Comparison of ENCODE assay signal across 27 cellular contexts in the genomic region with DNA sequence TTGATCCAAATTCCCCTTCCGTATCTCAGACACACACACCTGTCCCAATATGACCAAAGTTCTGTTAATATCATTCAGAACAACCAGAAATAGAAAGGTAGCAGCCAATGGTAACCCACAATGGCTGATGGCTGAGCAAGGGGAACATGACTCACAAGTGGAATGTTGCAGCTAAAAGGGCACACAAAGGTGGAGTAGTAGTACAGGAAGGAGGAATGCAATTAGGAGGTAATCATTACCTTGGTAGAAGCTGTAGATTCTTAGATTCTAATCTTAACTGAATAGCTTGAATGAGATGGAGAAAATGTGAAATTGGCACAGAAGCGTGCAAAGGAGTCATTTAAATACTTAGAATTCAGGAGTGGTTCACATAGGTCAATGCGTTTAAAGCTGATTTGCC.
"Had no signal": no experiment of that assay in that cellular context is flagged by ENCODE, and none has a peak within 500 bp of the region (broad histone marks: within the 10 kb centered on the region; RNA-seq: fewer than 3 reads in every experiment).

No MANE protein-coding gene starts in this region.

- H3K36me3 Mint-ChIP-seq: naive thymus-derived CD4-positive, alpha-beta T cell; natural killer cell treated with Interleukin-12 subunit alpha and Interleukin-12 subunit beta and Interleukin-15 and Interleukin-18, amount 100 ng/mL, for 72 hours; stimulated activated effector memory CD8-positive, alpha-beta T cell treated with anti-CD3 and anti-CD28 coated beads, Interleukin-12 subunit alpha, Interleukin-12 subunit beta, amount 100 ng/mL, for 72 hours; stimulated activated naive B cell treated with anti-CD40 and anti-IgM and Interleukin-4, amounts not matched to agents 10 μg/mL and 1 μg/mL and 100 μg/mL, for 72 hours; type B pancreatic cell had no signal

- H3K4me3 Mint-ChIP-seq: naive thymus-derived CD4-positive, alpha-beta T cell; natural killer cell treated with Interleukin-12 subunit alpha and Interleukin-12 subunit beta and Interleukin-15 and Interleukin-18, amount 100 ng/mL, for 72 hours; nephron progenitor cell; neural crest cell; stimulated activated effector memory CD8-positive, alpha-beta T cell treated with anti-CD3 and anti-CD28 coated beads, Interleukin-12 subunit alpha, Interleukin-12 subunit beta, amount 100 ng/mL, for 72 hours; stimulated activated naive B cell treated with anti-CD40 and anti-IgM and Interleukin-4, amounts not matched to agents 10 μg/mL and 1 μg/mL and 100 μg/mL, for 72 hours; stimulated activated naive CD8-positive, alpha-beta T cell treated with anti-CD3 and anti-CD28 coated beads, Interleukin-15, Interleukin-2, amounts not matched to agents 100 ng/mL and 50 ng/mL, for 24 hours; type B pancreatic cell had no signal

- DNase-seq: naive thymus-derived CD4-positive, alpha-beta T cell; nephron progenitor cell; nucleus accumbens; pancreas; right cardiac atrium; right lobe of liver; sigmoid colon; small intestine; stimulated activated CD4-positive, alpha-beta T cell treated with anti-CD3 and anti-CD28 coated beads, Interleukin-15, amount 100 ng/mL, for 24 hours; stimulated activated CD4-positive, alpha-beta T cell treated with anti-CD3 and anti-CD28 coated beads, Interleukin-2, amount 100 ng/mL, for 24 hours; stimulated activated CD4-positive, alpha-beta T cell treated with anti-CD3 and anti-CD28 coated beads, Interleukin-2, amount 100 ng/mL, for 48 hours; stimulated activated CD4-positive, alpha-beta T cell treated with anti-CD3 and anti-CD28 coated beads, Interleukin-4, amount 100 ng/mL, for 24 hours; stimulated activated naive B cell treated with anti-CD40 and anti-IgM and Interleukin-4, amounts not matched to agents 10 μg/mL and 1 μg/mL and 100 μg/mL, for 72 hours; stimulated activated naive CD4-positive, alpha-beta T cell treated with Interleukin-2 at 50 U/mL for 16 hours; stomach; thyroid gland; upper lobe of right lung; uterus had no signal

- H3K4me3 ChIP-seq: pancreas, prostate gland, right lobe of liver, sigmoid colon, stomach, thoracic aorta, thyroid gland, tibial nerve, upper lobe of right lung, uterus had no signal

- H3K4me1 Mint-ChIP-seq: naive thymus-derived CD4-positive, alpha-beta T cell; nephron progenitor cell; neural crest cell; stimulated activated effector memory CD8-positive, alpha-beta T cell treated with anti-CD3 and anti-CD28 coated beads, Interleukin-12 subunit alpha, Interleukin-12 subunit beta, amount 100 ng/mL, for 72 hours; stimulated activated naive B cell treated with anti-CD40 and anti-IgM and Interleukin-4, amounts not matched to agents 10 μg/mL and 1 μg/mL and 100 μg/mL, for 72 hours had no signal

- H3K27ac ChIP-seq: neutrophil, pancreas, prostate gland, right lobe of liver, sigmoid colon, stomach, thoracic aorta, thyroid gland, tibial nerve, upper lobe of right lung, uterus had no signal

- H3K27ac Mint-ChIP-seq: naive thymus-derived CD4-positive, alpha-beta T cell; natural killer cell treated with Interleukin-12 subunit alpha and Interleukin-12 subunit beta and Interleukin-15 and Interleukin-18, amount 100 ng/mL, for 72 hours; nephron progenitor cell; stimulated activated effector memory CD8-positive, alpha-beta T cell treated with anti-CD3 and anti-CD28 coated beads, Interleukin-12 subunit alpha, Interleukin-12 subunit beta, amount 100 ng/mL, for 72 hours; stimulated activated naive B cell treated with anti-CD40 and anti-IgM and Interleukin-4, amounts not matched to agents 10 μg/mL and 1 μg/mL and 100 μg/mL, for 72 hours; stimulated activated naive CD8-positive, alpha-beta T cell treated with anti-CD3 and anti-CD28 coated beads, Interleukin-15, Interleukin-2, amounts not matched to agents 100 ng/mL and 50 ng/mL, for 24 hours; type B pancreatic cell had no signal

- ATAC-seq: naive thymus-derived CD4-positive, alpha-beta T cell; natural killer cell treated with Interleukin-12 subunit alpha and Interleukin-12 subunit beta and Interleukin-15 and Interleukin-18, amount 100 ng/mL, for 72 hours; pancreas; right cardiac atrium; right lobe of liver; stimulated activated effector memory CD8-positive, alpha-beta T cell treated with anti-CD3 and anti-CD28 coated beads, Interleukin-12 subunit alpha, Interleukin-12 subunit beta, amount 100 ng/mL, for 72 hours; stimulated activated naive B cell treated with anti-CD40 and anti-IgM and Interleukin-4, amounts not matched to agents 10 μg/mL and 1 μg/mL and 100 μg/mL, for 72 hours; upper lobe of right lung had no signal

- H3K27me3 Mint-ChIP-seq: natural killer cell treated with Interleukin-12 subunit alpha and Interleukin-12 subunit beta and Interleukin-15 and Interleukin-18, amount 100 ng/mL, for 72 hours; stimulated activated naive B cell treated with anti-CD40 and anti-IgM and Interleukin-4, amounts not matched to agents 10 μg/mL and 1 μg/mL and 100 μg/mL, for 72 hours; stimulated activated naive CD8-positive, alpha-beta T cell treated with anti-CD3 and anti-CD28 coated beads, Interleukin-15, Interleukin-2, amounts not matched to agents 100 ng/mL and 50 ng/mL, for 24 hours had no signal

- H3K9me3 Mint-ChIP-seq: natural killer cell treated with Interleukin-12 subunit alpha and Interleukin-12 subunit beta and Interleukin-15 and Interleukin-18, amount 100 ng/mL, for 72 hours; stimulated activated naive B cell treated with anti-CD40 and anti-IgM and Interleukin-4, amounts not matched to agents 10 μg/mL and 1 μg/mL and 100 μg/mL, for 72 hours; stimulated activated naive CD8-positive, alpha-beta T cell treated with anti-CD3 and anti-CD28 coated beads, Interleukin-15, Interleukin-2, amounts not matched to agents 100 ng/mL and 50 ng/mL, for 24 hours had no signal
